ENCODE assay signal across 8 cellular contexts in the genomic region with DNA sequence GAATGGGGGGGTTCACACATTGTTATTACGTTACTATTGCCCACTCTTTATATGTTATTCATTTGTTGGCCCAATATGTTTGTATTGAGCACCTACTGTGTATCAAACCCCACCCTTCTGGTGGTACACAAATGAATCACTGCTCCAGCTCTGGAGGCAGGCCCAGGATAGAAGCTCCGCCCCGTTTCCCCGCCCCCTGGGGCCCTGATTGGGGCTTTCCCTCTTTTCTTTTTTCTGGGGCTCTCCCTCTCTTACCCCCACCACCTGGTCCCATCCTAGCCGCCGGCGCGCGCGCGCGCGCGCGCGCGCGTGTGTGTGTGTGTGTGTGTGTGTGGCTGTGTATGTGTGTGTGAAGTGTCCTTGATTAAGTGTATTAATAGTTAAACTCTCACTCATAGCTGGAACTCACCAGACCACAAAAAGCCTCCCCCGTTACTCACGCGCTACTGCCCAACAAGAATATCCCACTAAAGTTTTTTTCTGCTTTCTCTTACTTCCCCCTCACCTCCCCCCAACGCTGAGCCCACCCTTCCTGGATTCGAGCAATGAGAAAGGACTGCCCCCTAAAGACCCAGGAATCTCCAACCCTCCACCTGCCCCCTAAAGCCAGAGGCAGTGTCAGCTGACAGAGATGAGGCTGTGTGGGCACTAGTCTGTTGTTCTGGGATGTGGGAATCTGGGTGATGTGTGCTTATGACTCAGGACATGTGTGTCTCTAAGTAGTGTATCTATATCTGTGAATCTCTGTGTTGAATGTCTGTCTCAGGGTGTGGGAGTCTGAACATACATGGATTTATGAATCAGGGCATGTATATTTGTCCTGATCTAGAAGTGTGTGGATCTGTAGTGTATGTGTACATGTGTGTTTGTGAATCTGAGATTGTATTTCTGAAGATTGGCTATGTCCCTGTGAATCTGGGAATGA. TPM values are rescaled to one million over a fixed set of nuclear protein-coding genes. Genes with fewer than 3 reads are reported as not detected.
DNase-seq lines count a peak whose midpoint lies in the region; ATAC-seq and TF ChIP-seq lines count a peak whose summit lies in the region.

No MANE protein-coding gene starts in this region.

- no peaks in the 10 kb centered on the region for H3K36me3 Mint-ChIP-seq in WTC11

- ATAC-seq in GM21737 (IDR thresholded peaks at IDR 0.05; ENCODE audit: unreplicated experiment) (peak; percentile 44), WTC11 (peak; percentile 33), left lobe of liver (peak; percentile 11)

- peak overlapping the region; percentile 98 for H3K4me3 Mint-ChIP-seq in WTC11

- DNase-seq in GM03348 (ENCODE audit: low spot score) (peak; percentile 92), KG1 (lab: John Stamatoyannopoulos, UW) (peak; percentile 19), WTC11 (ENCODE audit: low spot score) (peak; percentile 92), dermis blood vessel endothelial cell (peak; percentile 65), left lobe of liver (ENCODE audit: low spot score) (peak; percentile 79), NCI-H510A (lab: John Stamatoyannopoulos, UW) (no peak)
- DNase-seq in stimulated activated CD4-positive, alpha-beta T cell treated with anti-CD3 and anti-CD28 coated beads, Interleukin-2, amount 100 ng/mL, for 4 hours (ENCODE audit: low read depth) = peak; percentile 52

- H3K9me3 Mint-ChIP-seq in WTC11 = no peaks in the 10 kb centered on the region

- no peak for TF ChIP-seq CTCF in WTC11 (IDR thresholded peaks at IDR 0.05)

- peaks cover 63% of the 10 kb centered on the region for H3K4me1 Mint-ChIP-seq in WTC11

- POLR2A ChIA-PET in WTC11 (lab: Charles Lee) = interaction anchor here (0.6 to 3.2 kb wide), 8 partner anchors 8 to 88 kb away, joined by 3 to 22 read pairs (median 4); no protein-coding TSS in a partner anchor

- CTCF ChIA-PET in WTC11 (lab: Charles Lee) = interaction anchor here (0.6 to 9.5 kb wide), 19 partner anchors 16 to 401 kb away, joined by 3 to 235 read pairs (median 5); no protein-coding TSS in a partner anchor

- H3K27me3 Mint-ChIP-seq in WTC11 (ENCODE audit: low read depth) = no peaks in the 10 kb centered on the region

- peak overlapping the region; percentile 96 for H3K27ac Mint-ChIP-seq in WTC11

TF ChIP-seq in WTC11, 78 proteins besides CTCF, POLR2A, EP300 and RAD21:
- TF ChIP-seq EMX1 (CRISPR knock-in tag; IDR thresholded peaks at IDR 0.05) (no peak), NR3C1 (CRISPR knock-in tag; conservative IDR thresholded peaks at IDR 0.05; ENCODE audit: low read depth) (no peak), ATF3 (CRISPR knock-in tag; conservative IDR thresholded peaks at IDR 0.05) (no peak), SP1 (CRISPR knock-in tag; conservative IDR thresholded peaks at IDR 0.05) (no peak), AFF4 (CRISPR knock-in tag; IDR thresholded peaks at IDR 0.05; ENCODE audit: borderline replicate concordance) (no peak), TEAD1 (CRISPR knock-in tag; IDR thresholded peaks at IDR 0.05) (no peak), ETV6 (CRISPR knock-in tag; IDR thresholded peaks at IDR 0.05) (no peak), CBFB (CRISPR knock-in tag; IDR thresholded peaks at IDR 0.05; ENCODE audit: low read depth) (no peak), STAT6 (CRISPR knock-in tag; conservative IDR thresholded peaks at IDR 0.05; ENCODE audit: low read depth) (no peak), GABPB1 (CRISPR knock-in tag; IDR thresholded peaks at IDR 0.05) (no peak), TCF7 (CRISPR knock-in tag; IDR thresholded peaks at IDR 0.05; ENCODE audit: low read depth) (no peak), ZNF416 (CRISPR knock-in tag; IDR thresholded peaks at IDR 0.05) (no peak), ZNF219 (CRISPR knock-in tag; IDR thresholded peaks at IDR 0.05; ENCODE audit: borderline replicate concordance) (no peak)
- TF ChIP-seq, protein P1, sequence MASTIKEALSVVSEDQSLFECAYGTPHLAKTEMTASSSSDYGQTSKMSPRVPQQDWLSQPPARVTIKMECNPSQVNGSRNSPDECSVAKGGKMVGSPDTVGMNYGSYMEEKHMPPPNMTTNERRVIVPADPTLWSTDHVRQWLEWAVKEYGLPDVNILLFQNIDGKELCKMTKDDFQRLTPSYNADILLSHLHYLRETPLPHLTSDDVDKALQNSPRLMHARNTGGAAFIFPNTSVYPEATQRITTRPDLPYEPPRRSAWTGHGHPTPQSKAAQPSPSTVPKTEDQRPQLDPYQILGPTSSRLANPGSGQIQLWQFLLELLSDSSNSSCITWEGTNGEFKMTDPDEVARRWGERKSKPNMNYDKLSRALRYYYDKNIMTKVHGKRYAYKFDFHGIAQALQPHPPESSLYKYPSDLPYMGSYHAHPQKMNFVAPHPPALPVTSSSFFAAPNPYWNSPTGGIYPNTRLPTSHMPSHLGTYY (CRISPR knock-in tag; IDR thresholded peaks at IDR 0.05) = no peak

RNA-seq across cellular contexts. Expression of gene CXXC5, which starts 4.0 kb away (rescaled TPM):
- total RNA-seq in WTC11 (2021) (77.5 to 97.2 TPM (median 78.0 TPM) in 3 replicates), dermis blood vessel endothelial cell (29.6 and 36.1 TPM in 2 replicates), left lobe of liver (64.0 TPM)
